In the genomic region with DNA sequence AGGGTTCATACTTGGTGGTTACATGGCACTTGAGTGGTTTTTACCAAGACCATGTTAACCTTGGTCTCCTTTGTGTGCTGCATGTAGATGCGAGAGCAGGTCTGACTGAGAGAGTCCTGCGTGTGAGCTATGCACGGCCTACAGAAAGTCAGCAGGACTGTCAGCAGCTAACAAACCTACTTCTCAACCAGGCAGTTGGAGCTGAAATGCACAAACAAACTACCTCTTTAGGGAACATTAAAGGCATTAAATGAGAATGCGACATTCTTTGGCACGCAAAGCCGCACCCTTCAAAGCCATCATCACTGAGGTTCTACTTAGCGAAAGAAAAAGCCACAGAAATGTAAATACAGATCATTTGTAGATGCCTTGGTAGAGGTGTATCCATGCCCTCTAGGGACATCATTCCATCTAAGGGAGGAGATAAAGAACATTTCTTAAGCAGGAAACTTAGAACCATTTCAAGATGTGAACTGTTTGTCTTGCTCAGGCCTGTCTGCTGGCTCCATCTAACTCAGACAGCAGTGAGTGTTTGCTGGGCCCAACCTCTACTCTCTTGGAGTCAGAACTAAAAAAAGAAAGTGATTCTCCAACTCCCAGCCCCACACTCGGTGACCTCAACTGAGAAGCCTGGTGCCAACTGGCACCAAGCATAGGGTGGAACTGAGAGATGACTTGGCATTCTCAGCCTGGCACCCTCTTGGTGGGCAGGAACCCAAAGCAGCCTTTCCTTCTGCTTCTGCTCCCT, we compare ENCODE assay signal across 15 cellular contexts.
A peak's percentile ranks its signal among the peaks of the same experiment; 100 is the strongest.
DNase-seq lines count a peak whose midpoint lies in the region; ATAC-seq, FAIRE-seq and TF ChIP-seq lines count a peak whose summit lies in the region.
"Had no signal": no experiment of that assay in that cellular context is flagged by ENCODE, and none has a peak within 500 bp of the region (broad histone marks: within the 10 kb centered on the region; RNA-seq: fewer than 3 reads in every experiment).

No MANE protein-coding gene starts in this region.

- peak; percentile 95 for FAIRE-seq in bronchial epithelial cell (lab: Jason Lieb, UNC)

- H3K4me2 ChIP-seq in GM23248 (ENCODE audit: unreplicated experiment) = no peak overlapping the region

- H3K4me1 ChIP-seq in GM23248 (ENCODE audit: insufficient read depth) (no peaks in the 10 kb centered on the region), right cardiac atrium (ENCODE audit: control insufficient read depth, insufficient read depth, low read length) (no peaks in the 10 kb centered on the region)
- H3K4me1 ChIP-seq: BE2C, right lobe of liver, SJCRH30 had no signal

- no peaks in the 10 kb centered on the region for H3K79me2 ChIP-seq in GM23248 (ENCODE audit: insufficient read depth)

- ATAC-seq in right cardiac atrium (peak; percentile 97 to 98), sciatic nerve (peak; percentile 86), GM21360 (IDR thresholded peaks at IDR 0.05; ENCODE audit: unreplicated experiment) (no peak)

- WGBS in GM23248 (ENCODE audit: low coverage in 1 of 2, low lambda C conversion rate in 2 of 2, missing lambda C conversion rate in 2 of 2), 2 experiments = 51 to 54% methylated on average over 8 of the region's 8 CpGs
- WGBS in right cardiac atrium = 83% methylated on average over 8 of the region's 8 CpGs

- H3K27me3 ChIP-seq in GM23248 (replicated peaks; ENCODE audit: insufficient read depth) (no peaks in the 10 kb centered on the region), bronchial epithelial cell (ENCODE audit: control insufficient read depth, insufficient read depth, low read length) (no peaks in the 10 kb centered on the region), right cardiac atrium (ENCODE audit: control insufficient read depth, insufficient read depth) (no peaks in the 10 kb centered on the region)
- H3K27me3 ChIP-seq: BE2C, right lobe of liver, SJCRH30 had no signal

- H3K9me2 ChIP-seq in GM23248 (ENCODE audit: insufficient read depth) = no peaks in the 10 kb centered on the region

- no peak overlapping the region for H3K9ac ChIP-seq in GM23248

- DNase-seq in GM23248 (peak; percentile 26), bronchial epithelial cell (ENCODE audit: low read depth) (peak; percentile 88), right cardiac atrium (peak; percentile 59 to 81 (median 72)), sciatic nerve (ENCODE audit: low spot score) (peak; percentile 54), NOMO-1 treated with DMSO at 0.1 percent for 48 hours (lab: John Stamatoyannopoulos, UW; ENCODE audit: unreplicated experiment) (no peak)
- DNase-seq in activated effector memory CD4-positive, alpha-beta T cell treated with anti-CD3 and anti-CD28 coated beads, Interleukin-2, amount 50 U/mL, for 16 hours = no peak
- DNase-seq in stimulated activated CD4-positive, alpha-beta T cell treated with anti-CD3 and anti-CD28 coated beads, Interleukin-2, amount 100 ng/mL, for 24 hours = no peak
- DNase-seq: activated T-cell treated with anti-CD3 and anti-CD28 coated beads, Interleukin-2, amount 50 U/mL, for 48 hours; BE2C; GDM1; NCI-H524 treated with DMSO at 0.1 percent for 48 hours; SJCRH30 had no signal

- H4K20me1 ChIP-seq in GM23248 (ENCODE audit: insufficient read depth) = no peaks in the 10 kb centered on the region

- intact Hi-C loops in right cardiac atrium (cut with DNase I) = no loop called here
- intact Hi-C loops in sciatic nerve (cut with DNase I) = no loop called here

- TF ChIP-seq CTCF in bronchial epithelial cell (IDR thresholded peaks at IDR 0.05; ENCODE audit: insufficient read depth, low read length, severe bottlenecking) = no peak

- no peak overlapping the region for H2AFZ ChIP-seq in GM23248

- H3K36me3 ChIP-seq in GM23248 (ENCODE audit: low read depth) (no peaks in the 10 kb centered on the region), bronchial epithelial cell (ENCODE audit: control insufficient read depth, insufficient read depth, low read length) (no peaks in the 10 kb centered on the region)
- H3K36me3 ChIP-seq: BE2C, right lobe of liver, SJCRH30 had no signal

- H3K27ac ChIP-seq in GM23248 = no peak overlapping the region
- H3K27ac ChIP-seq in right cardiac atrium (ENCODE audit: low read length) = peak overlapping the region; percentile 82
- H3K27ac ChIP-seq: HL-60, right lobe of liver, SJCRH30 had no signal

- in situ Hi-C loops in GM23248 (cut with MboI) = no loop called here

- H3K9me3 ChIP-seq in GM23248 (ENCODE audit: low read depth) (no peaks in the 10 kb centered on the region), right cardiac atrium (ENCODE audit: control insufficient read depth, low read length) (no peaks in the 10 kb centered on the region)
- H3K9me3 ChIP-seq: BE2C, right lobe of liver, SJCRH30 had no signal

- H3F3A ChIP-seq in GM23248 (ENCODE audit: insufficient read depth) = no peaks in the 10 kb centered on the region

- H3K4me3 ChIP-seq in GM23248 = no peak overlapping the region
- H3K4me3 ChIP-seq in bronchial epithelial cell (ENCODE audit: low read depth, low read length) = no peak overlapping the region
- no peak overlapping the region for H3K4me3 ChIP-seq in right cardiac atrium (ENCODE audit: low read length)
- H3K4me3 ChIP-seq: right lobe of liver, SJCRH30 had no signal

Comparison
In these comparisons a context has a peak if more than half of its experiments do, and no peak if none do; other contexts are left out.
1. DNase-seq: peak in GM23248 (single experiment), bronchial epithelial cell (single experiment), right cardiac atrium (3 of 3) and sciatic nerve (single experiment); none in activated effector memory CD4-positive, alpha-beta T cell treated with anti-CD3 and anti-CD28 coated beads, Interleukin-2, amount 50 U/mL, for 16 hours (single experiment), stimulated activated CD4-positive, alpha-beta T cell treated with anti-CD3 and anti-CD28 coated beads, Interleukin-2, amount 100 ng/mL, for 24 hours (0 of 2) and NOMO-1 treated with DMSO at 0.1 percent for 48 hours (single experiment).